24 cellular contexts compared by ENCODE assay signal in the genomic region with DNA sequence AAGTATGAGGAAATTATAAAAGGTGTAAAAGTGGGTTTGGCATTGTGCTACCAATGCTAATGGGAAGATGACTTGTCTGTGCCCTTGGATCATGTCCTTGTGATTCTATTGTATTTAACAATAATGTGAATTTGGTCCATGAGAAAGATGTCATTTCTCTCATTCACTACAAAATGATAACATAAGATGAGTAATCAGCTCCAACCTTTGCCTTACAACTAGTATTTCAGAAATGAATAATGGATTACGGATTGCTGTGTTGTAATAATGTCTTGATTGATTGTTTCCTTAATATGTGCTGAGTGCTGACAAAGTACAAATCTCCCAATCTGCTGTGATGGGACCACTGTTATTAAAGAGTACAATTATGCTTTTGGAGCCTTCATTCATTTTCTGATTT.
"Had no signal": no experiment of that assay in that cellular context is flagged by ENCODE, and none has a peak within 500 bp of the region (broad histone marks: within the 10 kb centered on the region; RNA-seq: fewer than 3 reads in every experiment).

No MANE protein-coding gene starts in this region.

- H3K27ac Mint-ChIP-seq: activated CD4-positive, alpha-beta memory T cell treated with anti-CD3 and anti-CD28 coated beads, Interleukin-2, amount 10 ng/mL, durations not matched to agents 7 days and 5 days; activated T-helper 17 cell treated with anti-CD3 and anti-CD28 coated beads, Interleukin-2, amount 50 U/mL, for 72 hours; nephron; T-helper 17 cell had no signal

- ATAC-seq: activated CD4-positive, CD25-positive, alpha-beta regulatory T cell treated with anti-CD3 and anti-CD28 coated beads, Interleukin-2, amount 50 U/mL, for 24 hours; activated T-cell treated with anti-CD3 and anti-CD28 coated beads, Interleukin-2, amount 50 U/mL, for 4 hours; activated T-helper 17 cell treated with anti-CD3 and anti-CD28 coated beads, Interleukin-2, amount 50 U/mL, for 72 hours; left cardiac atrium; left ventricle myocardium superior; right cardiac atrium; T-helper 17 cell had no signal

- H3K9me3 Mint-ChIP-seq: nephron had no signal

- H3K4me3 Mint-ChIP-seq: activated CD4-positive, alpha-beta memory T cell treated with anti-CD3 and anti-CD28 coated beads, Interleukin-2, amount 10 ng/mL, durations not matched to agents 7 days and 5 days; activated T-cell treated with anti-CD3 and anti-CD28 coated beads, Interleukin-2, amount 50 U/mL, for 4 hours; activated T-helper 17 cell treated with anti-CD3 and anti-CD28 coated beads, Interleukin-2, amount 50 U/mL, for 72 hours; nephron; T-helper 17 cell had no signal

- H3K27me3 Mint-ChIP-seq: activated CD4-positive, alpha-beta memory T cell treated with anti-CD3 and anti-CD28 coated beads, Interleukin-2, amount 10 ng/mL, durations not matched to agents 7 days and 5 days; activated T-helper 17 cell treated with anti-CD3 and anti-CD28 coated beads, Interleukin-2, amount 50 U/mL, for 72 hours; T-helper 17 cell had no signal

- H3K27me3 ChIP-seq: testis, transverse colon had no signal

- H3K4me1 ChIP-seq: testis, transverse colon had no signal

- H3K36me3 ChIP-seq: transverse colon, WERI-Rb-1 had no signal

- H3K9me3 ChIP-seq: testis, transverse colon had no signal

- H3K27ac ChIP-seq: testis, transverse colon, WERI-Rb-1 had no signal

- H3K4me3 ChIP-seq: testis, transverse colon had no signal

- H3K4me1 Mint-ChIP-seq: activated CD4-positive, alpha-beta memory T cell treated with anti-CD3 and anti-CD28 coated beads, Interleukin-2, amount 10 ng/mL, durations not matched to agents 7 days and 5 days; activated T-helper 17 cell treated with anti-CD3 and anti-CD28 coated beads, Interleukin-2, amount 50 U/mL, for 72 hours; T-helper 17 cell had no signal

- DNase-seq: activated CD4-positive, alpha-beta memory T cell treated with anti-CD3 and anti-CD28 coated beads, Interleukin-2, amount 10 ng/mL, durations not matched to agents 7 days and 5 days; activated CD4-positive, alpha-beta T cell treated with anti-CD3 and anti-CD28 coated beads for 48 hours; activated gamma-delta T cell treated with Interleukin-2 at 50 U/mL for 16 hours; activated naive CD4-positive, alpha-beta T cell treated with anti-CD3 and anti-CD28 coated beads, Interleukin-2, amount 50 U/mL, for 16 hours; activated T-cell treated with anti-CD3 and anti-CD28 coated beads, Interleukin-2, amount 50 U/mL, for 4 hours; dermis blood vessel endothelial cell; effector CD4-positive, alpha-beta T cell; erythroblast; head of caudate nucleus; hippocampal formation; left cardiac atrium; left ventricle myocardium superior; posterior cingulate gyrus; right cardiac atrium; stimulated activated CD4-positive, alpha-beta T cell treated with anti-CD3 and anti-CD28 coated beads, Interleukin-2, amount 100 ng/mL, for 48 hours; stimulated activated naive CD4-positive, alpha-beta T cell treated with Interleukin-2 at 50 U/mL for 16 hours; T-helper 17 cell; T1000; testis; transverse colon; WERI-Rb-1 had no signal
